Comparison of ENCODE assay signal across 13 cellular contexts in genomic region chr4:187908079-187908501, GRCh38.
DNase-seq lines count a peak whose midpoint lies in the region; ATAC-seq and TF ChIP-seq lines count a peak whose summit lies in the region.
"Had no signal": no experiment of that assay in that cellular context is flagged by ENCODE, and none has a peak within 500 bp of the region (broad histone marks: within the 10 kb centered on the region; RNA-seq: fewer than 3 reads in every experiment).

No MANE protein-coding gene starts in this region.

- peak overlapping the region; percentile 49 for H3K27ac ChIP-seq in ACC112 (ENCODE audit: low read depth, low read length)
- H3K27ac ChIP-seq in brain microvascular endothelial cell: peak overlapping the region; percentile 79
- H3K27ac ChIP-seq in psoas muscle: no peak overlapping the region

- 53 to 75% (median 73%) methylated on average over 6 of the region's 6 CpGs for WGBS in psoas muscle, 3 donors

- in situ Hi-C loops in brain microvascular endothelial cell (cut with HindIII; ENCODE audit: low pct_ligation_motif_present, low sequenced_read_pairs): no loop called here

- no peaks in the 10 kb centered on the region for H3K79me2 ChIP-seq in ACC112 (ENCODE audit: control insufficient read depth, insufficient read depth, low read length, unreplicated experiment)

- no peaks in the 10 kb centered on the region for H3K36me3 ChIP-seq in ACC112 (ENCODE audit: insufficient read depth, low read length)
- no peaks in the 10 kb centered on the region for H3K36me3 ChIP-seq in brain microvascular endothelial cell (replicated peaks)
- no peaks in the 10 kb centered on the region for H3K36me3 ChIP-seq in psoas muscle (ENCODE audit: insufficient read depth in 1 of 2, low read depth in 1 of 2)

- intact Hi-C loops in psoas muscle (cut with DNase I): no loop called here

- TF ChIP-seq CTCF in brain microvascular endothelial cell (IDR thresholded peaks at IDR 0.05; ENCODE audit: low read depth, low read length, missing control alignments) (no peak), psoas muscle (IDR thresholded peaks at IDR 0.05) (no peak)

- peak overlapping the region; percentile 14 for H2AFZ ChIP-seq in ACC112 (ENCODE audit: low read length, unreplicated experiment)

- no peak overlapping the region for H3K4me3 ChIP-seq in ACC112 (ENCODE audit: low read depth, low read length)
- no peak overlapping the region for H3K4me3 ChIP-seq in brain microvascular endothelial cell (ENCODE audit: low read depth, low read length)
- no peak overlapping the region for H3K4me3 ChIP-seq in psoas muscle
- H3K4me3 ChIP-seq: lung had no signal

- H3K9me3 ChIP-seq in psoas muscle: no peaks in the 10 kb centered on the region

- ATAC-seq in psoas muscle: no peak

- H3K27me3 ChIP-seq in ACC112 (ENCODE audit: insufficient read depth, low read length) (no peaks in the 10 kb centered on the region), brain microvascular endothelial cell (replicated peaks) (no peaks in the 10 kb centered on the region), psoas muscle (ENCODE audit: insufficient read depth in 3 of 3, low read length in 2 of 3) (no peaks in the 10 kb centered on the region)

- H3K4me1 ChIP-seq in ACC112 (ENCODE audit: control insufficient read depth, insufficient read depth, low read length, unreplicated experiment) (no peaks in the 10 kb centered on the region), psoas muscle (no peaks in the 10 kb centered on the region)

- DNase-seq in HCEC 1CT (peak; percentile 86), brain microvascular endothelial cell (peak; percentile 52), iris pigment epithelial cell (ENCODE audit: low read depth) (peak; percentile 72), T-helper 2 cell (no peak), psoas muscle (no peak), NCI-H2029 (lab: John Stamatoyannopoulos, UW) (no peak)
- DNase-seq in stimulated activated CD4-positive, alpha-beta T cell treated with anti-CD3 and anti-CD28 coated beads, Interleukin-4, amount 100 ng/mL, for 24 hours: no peak
- DNase-seq: ACHN; activated B cell treated with CpG ODN at 0.5 μM for 24 hours; activated naive CD4-positive, alpha-beta T cell treated with anti-CD3 and anti-CD28 coated beads, Interleukin-2, amount 50 U/mL, for 16 hours; NCI-H345 had no signal

Comparison
In these comparisons a context has a peak if more than half of its experiments do, and no peak if none do; other contexts are left out.
1. DNase-seq: peak in HCEC 1CT (single experiment), brain microvascular endothelial cell (single experiment) and iris pigment epithelial cell (single experiment); none in T-helper 2 cell (0 of 5), stimulated activated CD4-positive, alpha-beta T cell treated with anti-CD3 and anti-CD28 coated beads, Interleukin-4, amount 100 ng/mL, for 24 hours (single experiment), psoas muscle (0 of 2) and NCI-H2029 (single experiment).